ENCODE assay signal across 8 cellular contexts in the genomic region with DNA sequence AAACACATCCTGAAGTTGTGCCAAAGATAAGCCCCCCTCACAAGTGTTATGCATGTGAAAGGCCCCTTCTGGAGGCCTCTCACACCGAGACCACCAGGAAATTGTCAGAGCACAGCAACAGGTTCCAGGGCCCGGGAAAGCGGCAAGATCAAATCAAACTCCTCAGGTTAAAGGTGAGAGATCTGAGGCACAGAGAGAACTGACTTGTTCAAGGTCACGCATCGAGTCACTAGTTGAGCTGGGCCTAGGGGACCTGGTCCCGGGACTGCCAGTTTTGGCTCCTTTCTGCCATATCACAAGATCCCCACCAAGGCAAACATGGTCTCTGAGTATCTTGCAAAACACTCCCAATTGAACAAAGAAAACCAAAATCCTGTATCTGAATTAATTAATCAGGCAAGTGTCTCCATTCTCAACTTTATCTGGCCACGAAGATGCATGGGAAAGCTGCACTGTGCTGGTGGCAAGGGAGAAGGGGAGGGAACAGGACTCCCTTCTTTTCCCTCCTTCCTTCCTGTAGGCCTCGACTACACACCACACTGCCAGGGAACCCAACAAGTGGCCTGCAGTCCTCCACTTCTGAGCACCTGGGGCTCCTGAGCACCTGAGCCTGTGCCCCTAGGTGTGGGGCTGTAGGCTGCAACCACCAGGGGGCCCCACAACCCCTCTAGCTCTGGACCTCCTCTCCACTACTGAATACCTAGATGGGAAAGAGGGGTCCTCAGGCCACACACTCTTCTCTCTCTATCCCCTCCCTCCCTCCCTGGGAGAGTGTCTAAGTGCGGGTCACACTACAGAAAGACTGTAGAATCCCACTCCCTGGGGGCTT. TPM values are rescaled to one million over a fixed set of nuclear protein-coding genes. Genes with fewer than 3 reads are reported as not detected.
DNase-seq lines count a peak whose midpoint lies in the region; ATAC-seq and TF ChIP-seq lines count a peak whose summit lies in the region.

No MANE protein-coding gene starts in this region.

- no peaks in the 10 kb centered on the region for H3K9me3 ChIP-seq in BLaER1
- no peaks in the 10 kb centered on the region for H3K9me3 ChIP-seq in endodermal cell (ENCODE audit: control insufficient read depth, low read length)

- CTCF ChIA-PET in activated CD8-positive, alpha-beta T cell treated with anti-CD3 and anti-CD28 coated beads for 36 hours (lab: Charles Lee) = interaction anchor here (1.0 to 8.4 kb wide), 11 partner anchors 9 to 202 kb away, joined by 3 to 55 read pairs (median 6); no protein-coding TSS in a partner anchor

- peak; percentile 79 for TF ChIP-seq CTCF in activated CD8-positive, alpha-beta T cell treated with anti-CD3 and anti-CD28 coated beads for 36 hours (IDR thresholded peaks at IDR 0.05)
- peak; percentile 89 for TF ChIP-seq CTCF in endodermal cell (conservative IDR thresholded peaks at IDR 0.05)
- peak; percentile 44 for TF ChIP-seq CTCF in nephron progenitor cell (IDR thresholded peaks at IDR 0.05)

- H3K4me2 ChIP-seq in BLaER1 = peak overlapping the region; percentile 61

- H3K27ac Mint-ChIP-seq in IgD-negative memory B cell (peak overlapping the region; percentile 79 to 86 (median 82)), endodermal cell (peak overlapping the region; percentile 79), nephron progenitor cell (peak overlapping the region; percentile 59)
- peak overlapping the region; percentile 72 for H3K27ac Mint-ChIP-seq in activated CD8-positive, alpha-beta T cell treated with anti-CD3 and anti-CD28 coated beads for 36 hours

- H4K20me1 ChIP-seq in BLaER1 = peaks cover 81% of the 10 kb centered on the region

- H3K4me1 Mint-ChIP-seq in IgD-negative memory B cell (peaks cover 6 to 13% (median 12%) of the 10 kb centered on the region in 3 donors), endodermal cell (peaks cover 35% of the 10 kb centered on the region), nephron progenitor cell (peaks cover 23% of the 10 kb centered on the region)
- peaks cover 43% of the 10 kb centered on the region for H3K4me1 Mint-ChIP-seq in activated CD8-positive, alpha-beta T cell treated with anti-CD3 and anti-CD28 coated beads for 36 hours (ENCODE audit: low read depth)

- H3K36me3 ChIP-seq in BLaER1 (peaks cover 94% of the 10 kb centered on the region), endodermal cell (ENCODE audit: control insufficient read depth, insufficient read depth, low read length) (peaks cover 92% of the 10 kb centered on the region)

- H3K4me3 ChIP-seq in BLaER1 (no peak overlapping the region), endodermal cell (ENCODE audit: low read length) (no peak overlapping the region)

- no peaks in the 10 kb centered on the region for H3K27me3 Mint-ChIP-seq in IgD-negative memory B cell
- H3K27me3 Mint-ChIP-seq in activated CD8-positive, alpha-beta T cell treated with anti-CD3 and anti-CD28 coated beads for 36 hours = no peaks in the 10 kb centered on the region
- no peaks in the 10 kb centered on the region for H3K27me3 Mint-ChIP-seq in endodermal cell (ENCODE audit: insufficient read depth)
- H3K27me3 Mint-ChIP-seq in nephron progenitor cell (ENCODE audit: low read depth, poor library complexity) = no peaks in the 10 kb centered on the region

- H3K9ac ChIP-seq in BLaER1 = 0 out of 2 replicates have a peak overlapping the region, but pooled peaks have one; percentile 12
- H3K9ac ChIP-seq in endodermal cell (ENCODE audit: extremely low read depth, low read length, poor library complexity, severe bottlenecking) = no peak overlapping the region

- WGBS in endodermal cell (ENCODE audit: insufficient coverage in 1 of 2, insufficient read length in 1 of 2), 2 experiments = 91 to 96% methylated on average over 7 to 9 of the region's 9 CpGs

- H3K9me3 Mint-ChIP-seq in IgD-negative memory B cell (no peaks in the 10 kb centered on the region), endodermal cell (no peaks in the 10 kb centered on the region), nephron progenitor cell (no peaks in the 10 kb centered on the region)
- no peaks in the 10 kb centered on the region for H3K9me3 Mint-ChIP-seq in activated CD8-positive, alpha-beta T cell treated with anti-CD3 and anti-CD28 coated beads for 36 hours

- peak; percentile 79 for DNase-seq in activated CD8-positive, alpha-beta T cell treated with anti-CD3 and anti-CD28 coated beads for 36 hours
- DNase-seq in endodermal cell (peak; percentile 90), nephron progenitor cell (peak; percentile 18), medulla oblongata (ENCODE audit: extremely low spot score) (no peak)

- peak overlapping the region; percentile 40; the same call in 1 of the 2 replicates for H3K27ac ChIP-seq in BLaER1
- H3K27ac ChIP-seq in endodermal cell (ENCODE audit: low read depth, low read length) = no peak overlapping the region

- H3K4me1 ChIP-seq in BLaER1 (peaks cover 77% of the 10 kb centered on the region), endodermal cell (ENCODE audit: control insufficient read depth, insufficient read depth, low read length) (no peaks in the 10 kb centered on the region)

- intact Hi-C loops in activated CD8-positive, alpha-beta T cell treated with anti-CD3 and anti-CD28 coated beads for 36 hours (cut with micrococcal nuclease) = loop anchor here (2.0 kb wide), 1 partner anchor 45 kb away; no protein-coding TSS in a partner anchor

- H3K27me3 ChIP-seq in BLaER1 (no peaks in the 10 kb centered on the region), endodermal cell (ENCODE audit: control insufficient read depth, insufficient read depth, low read length, poor library complexity, severe bottlenecking) (no peaks in the 10 kb centered on the region)

- H3K36me3 Mint-ChIP-seq in IgD-negative memory B cell = peaks cover 3% of the 10 kb centered on the region
- peaks cover 63% of the 10 kb centered on the region for H3K36me3 Mint-ChIP-seq in activated CD8-positive, alpha-beta T cell treated with anti-CD3 and anti-CD28 coated beads for 36 hours (ENCODE audit: low read depth)
- H3K36me3 Mint-ChIP-seq in endodermal cell (ENCODE audit: low read depth) = peaks cover 86% of the 10 kb centered on the region
- H3K36me3 Mint-ChIP-seq in nephron progenitor cell (ENCODE audit: low read depth) = peaks cover 71% of the 10 kb centered on the region

- POLR2A ChIA-PET in activated CD8-positive, alpha-beta T cell treated with anti-CD3 and anti-CD28 coated beads for 36 hours (lab: Charles Lee) = interaction anchor here (0.9 to 1.6 kb wide), 4 partner anchors 11 to 45 kb away, joined by 3 to 5 read pairs (median 4); no protein-coding TSS in a partner anchor

- peak; percentile 85 for ATAC-seq in activated CD8-positive, alpha-beta T cell treated with anti-CD3 and anti-CD28 coated beads for 36 hours
- ATAC-seq in HG03342 (IDR thresholded peaks at IDR 0.05; ENCODE audit: unreplicated experiment) = no peak
- no peak for ATAC-seq in HG03457 (IDR thresholded peaks at IDR 0.05; ENCODE audit: unreplicated experiment)

- H3K4me3 Mint-ChIP-seq in IgD-negative memory B cell (no peak overlapping the region), endodermal cell (no peak overlapping the region), nephron progenitor cell (no peak overlapping the region)
- no peak overlapping the region for H3K4me3 Mint-ChIP-seq in activated CD8-positive, alpha-beta T cell treated with anti-CD3 and anti-CD28 coated beads for 36 hours

RNA-seq across cellular contexts. Expression of a gene that starts 37.3 kb away (rescaled TPM):
- polyA plus RNA-seq in IgD-negative memory B cell = 110 TPM
- total RNA-seq in activated CD8-positive, alpha-beta T cell treated with anti-CD3 and anti-CD28 coated beads for 36 hours = 100 to 1,000 TPM; 239 to 246 TPM
- 100 to 1,000 TPM; 346 to 385 TPM for total RNA-seq in endodermal cell
- polyA plus RNA-seq in endodermal cell (2013, experiment 1 of 2) = 302 TPM
- polyA plus RNA-seq in endodermal cell (2013, experiment 2 of 2) = 289 TPM
